Comparison of ENCODE assay signal across 8 cellular contexts in genomic region chr15:90703455-90703854, GRCh38.
"Had no signal": no experiment of that assay in that cellular context is flagged by ENCODE, and none has a peak within 500 bp of the region (broad histone marks: within the 10 kb centered on the region; RNA-seq: fewer than 3 reads in every experiment).

No MANE protein-coding gene starts in this region.

- DNase-seq: GDM1, GF-D8 had no signal

- FAIRE-seq: G401.6, GM12878, GM12891, GM12892, GM18507, GM19239 had no signal

- H3K4me3 ChIP-seq: GM12878 had no signal

- ATAC-seq: GM12878 had no signal
